In the genomic region with DNA sequence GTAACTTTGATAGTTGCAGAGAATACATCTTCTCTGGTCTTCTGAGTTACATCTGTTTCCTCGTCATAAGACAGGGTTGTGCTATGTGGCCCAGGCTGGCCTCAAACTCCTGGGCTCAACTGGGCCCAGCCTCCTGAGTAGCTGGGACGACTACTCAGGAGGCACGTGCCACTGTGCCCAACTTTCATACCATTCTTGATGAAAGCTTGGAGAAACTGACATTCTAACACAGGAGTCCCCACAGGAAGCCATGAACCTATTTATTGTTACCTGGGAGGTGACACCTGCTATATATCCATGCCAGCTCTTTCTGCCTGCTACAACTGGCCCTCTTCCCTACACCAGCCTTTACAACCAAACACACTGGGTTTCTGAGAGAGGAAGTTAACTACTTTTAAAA, we compare ENCODE assay signal across 19 cellular contexts. TPM values are rescaled to one million over a fixed set of nuclear protein-coding genes. Genes with fewer than 3 reads are reported as not detected.
DNase-seq lines count a peak whose midpoint lies in the region; ATAC-seq and TF ChIP-seq lines count a peak whose summit lies in the region.
"Had no signal": no experiment of that assay in that cellular context is flagged by ENCODE, and none has a peak within 500 bp of the region (broad histone marks: within the 10 kb centered on the region; RNA-seq: fewer than 3 reads in every experiment).

No MANE protein-coding gene starts in this region.

- H3K56ac ChIP-seq in mesendoderm (ENCODE audit: low read length) = no peak overlapping the region

- H3K27me3 ChIP-seq in SU-DHL-6 (ENCODE audit: low read length) (no peaks in the 10 kb centered on the region), spleen (replicated peaks in 1 of 7) (no peaks in the 10 kb centered on the region), mesendoderm (ENCODE audit: insufficient read depth, low read length, poor library complexity) (no peaks in the 10 kb centered on the region)
- H3K27me3 ChIP-seq: gastroesophageal sphincter had no signal

- H4K8ac ChIP-seq in mesendoderm (ENCODE audit: low read depth, low read length) = no peak overlapping the region

- H2BK120ac ChIP-seq in mesendoderm (ENCODE audit: low read depth, low read length) = no peak overlapping the region

- no peak overlapping the region for H3K4me3 ChIP-seq in SU-DHL-6 (ENCODE audit: insufficient read depth, low read length, poor library complexity, severe bottlenecking)
- no peak overlapping the region for H3K4me3 ChIP-seq in spleen
- H3K4me3 ChIP-seq in mesendoderm (ENCODE audit: low read length) = no peak overlapping the region
- H3K4me3 ChIP-seq: gastroesophageal sphincter, K562 had no signal

- H2BK5ac ChIP-seq in mesendoderm (ENCODE audit: low read length) = no peak overlapping the region

- no peak overlapping the region for H3K23ac ChIP-seq in mesendoderm (ENCODE audit: low read length)

- H3K4me2 ChIP-seq in SU-DHL-6 (ENCODE audit: low read depth, low read length, poor library complexity, severe bottlenecking) (peak overlapping the region; percentile 80), mesendoderm (ENCODE audit: low read length) (no peak overlapping the region)

- no peaks in the 10 kb centered on the region for H3K9me2 ChIP-seq in SU-DHL-6 (replicated peaks; ENCODE audit: insufficient read depth, low read length)

- no peak overlapping the region for H2AK5ac ChIP-seq in mesendoderm (ENCODE audit: low read length)

- no peak overlapping the region for H2AFZ ChIP-seq in SU-DHL-6 (ENCODE audit: low read depth, low read length, severe bottlenecking)

- 78 to 92% (median 86%) methylated on average over 3 of the region's 3 CpGs for WGBS in spleen, 5 donors
- no CpG with 5 or more reads among the region's 3 CpGs for WGBS in mesendoderm (ENCODE audit: extremely low coverage, insufficient coverage, low lambda C conversion rate)

- TF ChIP-seq CTCF in SU-DHL-6 (IDR thresholded peaks at IDR 0.05; ENCODE audit: insufficient read depth, low read length, poor library complexity, severe bottlenecking) (no peak), spleen (IDR thresholded peaks at IDR 0.05 in 8 of 11, conservative IDR thresholded peaks at IDR 0.05 in 3 of 11) (no peak)

- TF ChIP-seq POLR2A in spleen (IDR thresholded peaks at IDR 0.05) = no peak

- H3K4ac ChIP-seq in mesendoderm (ENCODE audit: low read depth, low read length) = no peak overlapping the region

- H4K5ac ChIP-seq in mesendoderm (ENCODE audit: low read length) = no peak overlapping the region

- intact Hi-C loops in spleen (cut with DNase I; ENCODE audit: low total_unique reads) = no loop called here

- H3K18ac ChIP-seq in mesendoderm (ENCODE audit: low read length) = no peak overlapping the region

- peak overlapping the region; percentile 34 for H3K9ac ChIP-seq in SU-DHL-6 (ENCODE audit: low read length)
- H3K9ac ChIP-seq in mesendoderm (ENCODE audit: low read length) = no peak overlapping the region

- H3K4me1 ChIP-seq in spleen (peaks cover 0 to 65% (median 11%) of the 10 kb centered on the region in 6 donors), mesendoderm (ENCODE audit: control insufficient read depth, low read depth, low read length) (peaks cover 7% of the 10 kb centered on the region)
- H3K4me1 ChIP-seq: gastroesophageal sphincter had no signal

- H3K36me3 ChIP-seq in SU-DHL-6 (ENCODE audit: low read length) = peaks cover 20% of the 10 kb centered on the region
- H3K36me3 ChIP-seq in spleen = peaks cover 0 to 21% (median 6%) of the 10 kb centered on the region in 6 donors
- no peaks in the 10 kb centered on the region for H3K36me3 ChIP-seq in mesendoderm (ENCODE audit: control insufficient read depth, insufficient read depth, low read length)

- H2BK15ac ChIP-seq in mesendoderm (replicated peaks; ENCODE audit: low read depth) = no peak overlapping the region

- H4K20me1 ChIP-seq in SU-DHL-6 (ENCODE audit: low read depth, low read length) = no peaks in the 10 kb centered on the region

- H3K79me2 ChIP-seq in SU-DHL-6 (ENCODE audit: insufficient read depth, low read length) = peaks cover 72% of the 10 kb centered on the region
- H3K79me2 ChIP-seq in mesendoderm (ENCODE audit: control insufficient read depth, insufficient read depth, low read length) = no peaks in the 10 kb centered on the region

- H3K9me3 ChIP-seq in SU-DHL-6 (ENCODE audit: insufficient read depth, low read length) = no peaks in the 10 kb centered on the region
- H3K9me3 ChIP-seq in spleen = no peaks in the 10 kb centered on the region
- H3K9me3 ChIP-seq: gastroesophageal sphincter had no signal

- peak; percentile 40 for ATAC-seq in GM18517 (IDR thresholded peaks at IDR 0.05; ENCODE audit: unreplicated experiment)
- peak; percentile 28 for ATAC-seq in HG03378 (IDR thresholded peaks at IDR 0.05; ENCODE audit: unreplicated experiment)
- ATAC-seq in HG03521 (IDR thresholded peaks at IDR 0.05; ENCODE audit: unreplicated experiment) = no peak
- no peak for ATAC-seq in GM18868 (IDR thresholded peaks at IDR 0.05; ENCODE audit: unreplicated experiment)
- ATAC-seq: gastroesophageal sphincter, K562, T-cell had no signal

- H3F3A ChIP-seq in SU-DHL-6 (ENCODE audit: insufficient read depth) = peaks cover 58% of the 10 kb centered on the region

- DNase-seq in spleen = no peak
- DNase-seq in mesendoderm = no peak
- DNase-seq: activated CD4-positive, alpha-beta T cell treated with anti-CD3 and anti-CD28 coated beads, Interleukin-2, amount 10 ng/mL, durations not matched to agents 7 days and 5 days; activated effector memory CD4-positive, alpha-beta T cell treated with anti-CD3 and anti-CD28 coated beads, Interleukin-2, amount 50 U/mL, for 16 hours; CD4-positive, alpha-beta memory T cell; DMS79; erythroblast; H9; NCI-H2029 treated with DMSO at 0.1 percent for 48 hours; NCI-H446 treated with DMSO at 0.1 percent for 48 hours; SHP77 treated with DMSO at 0.1 percent for 48 hours; T-cell had no signal

- peaks cover 2% of the 10 kb centered on the region for H3K79me1 ChIP-seq in mesendoderm (ENCODE audit: low read length)

- H3K27ac ChIP-seq in SU-DHL-6 (ENCODE audit: low read depth, low read length) (peak overlapping the region; percentile 96), spleen (peak overlapping the region in 6 of 8 donors; percentile 7 to 74 (median 50)), mesendoderm (ENCODE audit: low read depth, low read length) (no peak overlapping the region)
- H3K27ac ChIP-seq: gastroesophageal sphincter had no signal

RNA-seq across cellular contexts. Expression of gene EIF2AK3, which starts 19.1 kb away (rescaled TPM):
- total RNA-seq in spleen = 10 to 100 TPM; 17.6 to 29.8 (median 23.7) TPM
- polyA plus RNA-seq in spleen = 1 to 10 TPM; 4.3 to 5.4 (median 5.3) TPM
- 10.1 TPM for polyA plus RNA-seq in mesendoderm (2013, experiment 1 of 2)
- polyA plus RNA-seq in mesendoderm (2013, experiment 2 of 2) = 11.4 TPM

Comparison
In these comparisons a context has a peak if more than half of its experiments do, and no peak if none do; other contexts are left out.
1. ATAC-seq: peak in GM18517 (single experiment) and HG03378 (single experiment); none in HG03521 (single experiment) and GM18868 (single experiment).